ENCODE assay signal across 9 cellular contexts in genomic region chr19:2237869-2238153, GRCh38. TPM values are rescaled to one million over a fixed set of nuclear protein-coding genes. Genes with fewer than 3 reads are reported as not detected.
DNase-seq lines count a peak whose midpoint lies in the region; ATAC-seq and TF ChIP-seq lines count a peak whose summit lies in the region.
"Had no signal": no experiment of that assay in that cellular context is flagged by ENCODE, and none has a peak within 500 bp of the region (broad histone marks: within the 10 kb centered on the region; RNA-seq: fewer than 3 reads in every experiment).

No MANE protein-coding gene starts in this region.

- peaks cover 75% of the 10 kb centered on the region for H3K4me1 ChIP-seq in DND-41 (ENCODE audit: insufficient read depth, low read length)
- peaks cover 39% of the 10 kb centered on the region for H3K4me1 ChIP-seq in Panc1 (ENCODE audit: control insufficient read depth, insufficient read depth, low read length)
- H3K4me1 ChIP-seq in trophoblast cell (ENCODE audit: control insufficient read depth in 1 of 2, insufficient read depth in 2 of 2, low read length in 2 of 2): peaks cover 12 to 15% of the 10 kb centered on the region in 2 experiments

- no peak overlapping the region for H4K12ac ChIP-seq in trophoblast cell (ENCODE audit: low read depth, low read length)

- no peak overlapping the region for H3K18ac ChIP-seq in trophoblast cell (ENCODE audit: low read length)

- CTCF ChIA-PET in Panc1 (lab: Charles Lee): interaction anchor here (2.2 kb wide), 1 partner anchor 24 kb away, joined by 9 read pairs; no protein-coding TSS in a partner anchor

- H3K9ac ChIP-seq in DND-41 (ENCODE audit: low read depth, low read length): peak overlapping the region; percentile 99
- no peak overlapping the region for H3K9ac ChIP-seq in trophoblast cell (ENCODE audit: low read length)

- H3K79me2 ChIP-seq in DND-41 (ENCODE audit: insufficient read depth, low read length) (peaks cover 98% of the 10 kb centered on the region), trophoblast cell (ENCODE audit: control insufficient read depth, insufficient read depth, low read length, poor library complexity) (peaks cover 60% of the 10 kb centered on the region)

- H3K23ac ChIP-seq in trophoblast cell (ENCODE audit: low read length): no peak overlapping the region

- intact Hi-C loops in Panc1 (cut with micrococcal nuclease; ENCODE audit: unreplicated experiment): loop anchor here (2.0 to 5.0 kb wide), 2 partner anchors 35 to 79 kb away; no protein-coding TSS in a partner anchor

- no peak overlapping the region for H2BK120ac ChIP-seq in trophoblast cell (ENCODE audit: insufficient read depth, low read length, poor library complexity)

- no peak for ATAC-seq in DND-41 (ENCODE audit: insufficient read depth, low read depth)
- ATAC-seq in Panc1: no peak
- no peak for ATAC-seq in HG02571 (IDR thresholded peaks at IDR 0.05; ENCODE audit: unreplicated experiment)
- ATAC-seq in GM21786 (IDR thresholded peaks at IDR 0.05; ENCODE audit: unreplicated experiment): no peak

- H3K4ac ChIP-seq in trophoblast cell (ENCODE audit: low read depth, low read length): peak overlapping the region; percentile 99

- H2AFZ ChIP-seq in DND-41 (ENCODE audit: low read depth, low read length) (no peak overlapping the region), trophoblast cell (ENCODE audit: insufficient read depth, low read length, poor library complexity) (no peak overlapping the region)

- H3K4me3 ChIP-seq in DND-41 (ENCODE audit: low read depth in 1 of 2, low read length in 2 of 2) (peak overlapping the region; percentile 64 to 90; a peak in 3 of 4 replicates), Panc1 (ENCODE audit: low read depth in 2 of 2, low read length in 2 of 2) (peak overlapping the region; percentile 75 to 83), epithelial cell of esophagus (ENCODE audit: low read length) (peak overlapping the region; percentile 81), trophoblast cell (ENCODE audit: low read depth, low read length) (no peak overlapping the region)

- DNase-seq in DND-41 (no peak), Panc1 (ENCODE audit: low read depth, low spot score) (no peak), epithelial cell of esophagus (ENCODE audit: low read depth) (no peak), trophoblast cell (no peak), NCI-H2029 treated with DMSO at 0.1 percent for 48 hours (lab: John Stamatoyannopoulos, UW) (no peak), NCI-H2107 (lab: John Stamatoyannopoulos, UW) (no peak)
- DNase-seq: activated CD8-positive, alpha-beta memory T cell treated with anti-CD3 and anti-CD28 coated beads, Interleukin-2, amount 50 U/mL, for 48 hours had no signal

- H3K27ac ChIP-seq in DND-41 (ENCODE audit: low read length) (peak overlapping the region; percentile 96), Panc1 (ENCODE audit: low read length) (peak overlapping the region; percentile 84), trophoblast cell (ENCODE audit: low read depth, low read length) (no peak overlapping the region)

- in situ Hi-C loops in Panc1 (cut with HindIII; ENCODE audit: low pct_unique_long_range_greater_than_20kb, low sequenced_read_pairs): no loop called here

- H2BK12ac ChIP-seq in trophoblast cell (ENCODE audit: low read length): no peak overlapping the region

- no peak overlapping the region for H3K14ac ChIP-seq in trophoblast cell (ENCODE audit: low read length)

- WGBS in trophoblast cell (ENCODE audit: extremely low coverage, insufficient coverage, insufficient read length): no CpG with 5 or more reads among the region's 6 CpGs

- H3K36me3 ChIP-seq in DND-41 (ENCODE audit: insufficient read depth, low read length): peaks cover 67% of the 10 kb centered on the region
- peaks cover 4% of the 10 kb centered on the region; the same call in 1 of the 2 replicates for H3K36me3 ChIP-seq in Panc1 (ENCODE audit: control insufficient read depth, insufficient read depth, low read length)
- peaks cover 29 to 40% of the 10 kb centered on the region in 2 experiments for H3K36me3 ChIP-seq in trophoblast cell (ENCODE audit: control insufficient read depth in 1 of 2, insufficient read depth in 2 of 2, low read length in 2 of 2)

- no peak overlapping the region for H2AK5ac ChIP-seq in trophoblast cell (ENCODE audit: low read length)

- peak overlapping the region; percentile 82 for H3K4me2 ChIP-seq in DND-41 (ENCODE audit: insufficient read depth, low read length)
- H3K4me2 ChIP-seq in trophoblast cell (ENCODE audit: low read length): peak overlapping the region; percentile 61

- no TSS peak for BruUV-seq in Panc1 (replicated peaks; lab: Mats Ljungman, UMichigan)

- POLR2A ChIA-PET in Panc1 (lab: Charles Lee): interaction anchor here (0.6 kb wide), 1 partner anchor 326 kb away, joined by 9 read pairs; no protein-coding TSS in a partner anchor

- H4K91ac ChIP-seq in trophoblast cell (ENCODE audit: low read depth, low read length): no peak overlapping the region

- peaks cover 76% of the 10 kb centered on the region for H4K20me1 ChIP-seq in DND-41 (ENCODE audit: insufficient read depth, low read length)

- no peak overlapping the region for H4K8ac ChIP-seq in trophoblast cell (ENCODE audit: low read depth, low read length)

- no peaks in the 10 kb centered on the region for H3K9me3 ChIP-seq in DND-41 (ENCODE audit: insufficient read depth, low read length, severe bottlenecking)
- H3K9me3 ChIP-seq in Panc1 (ENCODE audit: control insufficient read depth, insufficient read depth, low read depth, low read length): no peaks in the 10 kb centered on the region
- H3K9me3 ChIP-seq in trophoblast cell (ENCODE audit: insufficient read depth, low read depth, low read length): peaks cover 4% of the 10 kb centered on the region

- H3K27me3 ChIP-seq in DND-41 (ENCODE audit: insufficient read depth, low read length, poor library complexity): no peaks in the 10 kb centered on the region
- H3K27me3 ChIP-seq in Panc1 (ENCODE audit: control insufficient read depth, insufficient read depth, low read length): no peaks in the 10 kb centered on the region
- H3K27me3 ChIP-seq in trophoblast cell (ENCODE audit: insufficient read depth, low read length): no peaks in the 10 kb centered on the region

- H3K79me1 ChIP-seq in trophoblast cell (ENCODE audit: low read length): peaks cover 16% of the 10 kb centered on the region

- TF ChIP-seq CTCF in DND-41 (IDR thresholded peaks at IDR 0.05; ENCODE audit: borderline replicate concordance, extremely low read depth, low read length, poor library complexity, severe bottlenecking) (no peak), Panc1 (IDR thresholded peaks at IDR 0.05) (no peak), epithelial cell of esophagus (IDR thresholded peaks at IDR 0.05; ENCODE audit: insufficient read depth, low read depth, low read length, missing control alignments) (no peak)

- H2BK5ac ChIP-seq in trophoblast cell (ENCODE audit: low read depth, low read length, poor library complexity): no peak overlapping the region

RNA-seq across cellular contexts. Expression of gene SF3A2, which starts 1.2 kb away (rescaled TPM):
- 103 TPM for total RNA-seq in Panc1 (2021; ENCODE audit: unreplicated experiment)
- polyA plus RNA-seq in Panc1 (2012; ENCODE audit: insufficient read length): 129 TPM
- polyA plus RNA-seq in trophoblast cell (2013): 90.1 and 94.1 TPM in 2 replicates

RNA-seq across cellular contexts. Expression of gene PLEKHJ1, which starts 1.7 kb away (rescaled TPM):
- total RNA-seq in Panc1 (2021; ENCODE audit: unreplicated experiment): 78.6 TPM
- 74.7 TPM for polyA plus RNA-seq in Panc1 (2012; ENCODE audit: insufficient read length)
- polyA plus RNA-seq in trophoblast cell (2013): 71.1 and 72.2 TPM in 2 replicates

RNA-seq across cellular contexts. Expression of gene AMH, which starts 11.3 kb away (rescaled TPM):
- 21.9 TPM for total RNA-seq in Panc1 (2021; ENCODE audit: unreplicated experiment)
- polyA plus RNA-seq in Panc1 (2012; ENCODE audit: insufficient read length): 10.3 TPM
- polyA plus RNA-seq in trophoblast cell (2013): 2.4 and 2.8 TPM in 2 replicates

RNA-seq across cellular contexts. Expression of gene JSRP1, which starts 18.4 kb away (rescaled TPM):
- total RNA-seq in Panc1 (2021; ENCODE audit: unreplicated experiment): 0.51 TPM
- polyA plus RNA-seq in Panc1 (2012; ENCODE audit: insufficient read length): 0.27 TPM
- polyA plus RNA-seq in trophoblast cell (2013): 0.10 and 0.12 TPM in 2 replicates

RNA-seq across cellular contexts. Expression of gene PEAK3, which starts 44.2 kb away (rescaled TPM):
- not detected for total RNA-seq in Panc1 (2021; ENCODE audit: unreplicated experiment)
- polyA plus RNA-seq in Panc1 (2012; ENCODE audit: insufficient read length): 0.15 TPM
- polyA plus RNA-seq in trophoblast cell (2013): 0.03 TPM in 2 replicates
